Comparison of ENCODE assay signal across 11 cellular contexts in genomic region chr4:158819942-158820786, GRCh38. TPM values are rescaled to one million over a fixed set of nuclear protein-coding genes. Genes with fewer than 3 reads are reported as not detected.
DNase-seq lines count a peak whose midpoint lies in the region; ATAC-seq and TF ChIP-seq lines count a peak whose summit lies in the region.
"Had no signal": no experiment of that assay in that cellular context is flagged by ENCODE, and none has a peak within 500 bp of the region (broad histone marks: within the 10 kb centered on the region; RNA-seq: fewer than 3 reads in every experiment).

No MANE protein-coding gene starts in this region.

- no peaks in the 10 kb centered on the region for H3K9me3 Mint-ChIP-seq in activated naive CD8-positive, alpha-beta T cell treated with anti-CD3 and anti-CD28 coated beads, Interleukin-2, amount 50 U/mL, for 24 hours
- no peaks in the 10 kb centered on the region for H3K9me3 Mint-ChIP-seq in activated naive CD8-positive, alpha-beta T cell treated with anti-CD3 and anti-CD28 coated beads for 36 hours

- no peaks in the 10 kb centered on the region for H3K36me3 Mint-ChIP-seq in activated naive CD8-positive, alpha-beta T cell treated with anti-CD3 and anti-CD28 coated beads, Interleukin-2, amount 50 U/mL, for 24 hours (ENCODE audit: low read depth)
- no peaks in the 10 kb centered on the region for H3K36me3 Mint-ChIP-seq in activated naive CD8-positive, alpha-beta T cell treated with anti-CD3 and anti-CD28 coated beads for 36 hours

- H3K4me3 Mint-ChIP-seq in activated naive CD8-positive, alpha-beta T cell treated with anti-CD3 and anti-CD28 coated beads, Interleukin-2, amount 50 U/mL, for 24 hours = no peak overlapping the region
- no peak overlapping the region for H3K4me3 Mint-ChIP-seq in activated naive CD8-positive, alpha-beta T cell treated with anti-CD3 and anti-CD28 coated beads for 36 hours

- H3K27ac ChIP-seq in brain microvascular endothelial cell = peak overlapping the region; percentile 59
- peak overlapping the region; percentile 76 to 81 for H3K27ac ChIP-seq in thoracic aorta

- H3K4me1 Mint-ChIP-seq in activated naive CD8-positive, alpha-beta T cell treated with anti-CD3 and anti-CD28 coated beads, Interleukin-2, amount 50 U/mL, for 24 hours = peaks cover 62% of the 10 kb centered on the region
- H3K4me1 Mint-ChIP-seq in activated naive CD8-positive, alpha-beta T cell treated with anti-CD3 and anti-CD28 coated beads for 36 hours = peaks cover 36% of the 10 kb centered on the region

- H3K4me3 ChIP-seq in brain microvascular endothelial cell (ENCODE audit: low read depth, low read length) (no peak overlapping the region), thoracic aorta (no peak overlapping the region)

- in situ Hi-C loops in brain microvascular endothelial cell (cut with HindIII; ENCODE audit: low pct_ligation_motif_present, low sequenced_read_pairs) = no loop called here

- H3K9me3 ChIP-seq in thoracic aorta = no peaks in the 10 kb centered on the region

- no peak for DNase-seq in activated naive CD8-positive, alpha-beta T cell treated with anti-CD3 and anti-CD28 coated beads, Interleukin-2, amount 50 U/mL, for 24 hours
- DNase-seq in activated naive CD8-positive, alpha-beta T cell treated with anti-CD3 and anti-CD28 coated beads for 36 hours = no peak
- no peak for DNase-seq in brain microvascular endothelial cell
- DNase-seq in medulla oblongata (ENCODE audit: extremely low spot score) = peak; percentile 51
- DNase-seq in thoracic aorta (ENCODE audit: low spot score) = no peak
- DNase-seq in SHP77 (lab: John Stamatoyannopoulos, UW) = no peak
- DNase-seq: activated CD4-positive, CD25-positive, alpha-beta regulatory T cell treated with anti-CD3 and anti-CD28 coated beads, Interleukin-2, amount 50 U/mL, for 72 hours; activated naive CD4-positive, alpha-beta T cell treated with Interleukin-2 at 50 U/mL for 16 hours; Kasumi-1 had no signal

- TF ChIP-seq CTCF in brain microvascular endothelial cell (IDR thresholded peaks at IDR 0.05; ENCODE audit: low read depth, low read length, missing control alignments) (no peak), thoracic aorta (IDR thresholded peaks at IDR 0.05) (no peak)

- H3K27me3 ChIP-seq in brain microvascular endothelial cell (replicated peaks) = no peaks in the 10 kb centered on the region
- no peaks in the 10 kb centered on the region for H3K27me3 ChIP-seq in thoracic aorta (replicated peaks; ENCODE audit: insufficient read depth)

- peaks cover 61 to 84% of the 10 kb centered on the region in 2 donors for H3K4me1 ChIP-seq in thoracic aorta (ENCODE audit: control insufficient read depth in 1 of 2, low read depth in 2 of 2)

- H3K27me3 Mint-ChIP-seq in activated naive CD8-positive, alpha-beta T cell treated with anti-CD3 and anti-CD28 coated beads, Interleukin-2, amount 50 U/mL, for 24 hours = peaks cover 2% of the 10 kb centered on the region
- H3K27me3 Mint-ChIP-seq in activated naive CD8-positive, alpha-beta T cell treated with anti-CD3 and anti-CD28 coated beads for 36 hours = no peaks in the 10 kb centered on the region

- H3K27ac Mint-ChIP-seq in activated naive CD8-positive, alpha-beta T cell treated with anti-CD3 and anti-CD28 coated beads, Interleukin-2, amount 50 U/mL, for 24 hours = no peak overlapping the region
- no peak overlapping the region for H3K27ac Mint-ChIP-seq in activated naive CD8-positive, alpha-beta T cell treated with anti-CD3 and anti-CD28 coated beads for 36 hours

- ATAC-seq in activated naive CD8-positive, alpha-beta T cell treated with anti-CD3 and anti-CD28 coated beads, Interleukin-2, amount 50 U/mL, for 24 hours = peak; percentile 27
- ATAC-seq in thoracic aorta (ENCODE audit: insufficient number of reproducible peaks, low FRiP score, low read depth) (no peak), HG02588 (IDR thresholded peaks at IDR 0.05; ENCODE audit: unreplicated experiment) (no peak), HG03196 (IDR thresholded peaks at IDR 0.05; ENCODE audit: unreplicated experiment) (no peak)

- H3K36me3 ChIP-seq in brain microvascular endothelial cell (replicated peaks) (no peaks in the 10 kb centered on the region), thoracic aorta (no peaks in the 10 kb centered on the region)

RNA-seq across cellular contexts. Expression of gene FNIP2, which starts 51.3 kb away (rescaled TPM):
- total RNA-seq in activated naive CD8-positive, alpha-beta T cell treated with anti-CD3 and anti-CD28 coated beads for 36 hours = 10 to 100 TPM; 10.9 to 11.5 TPM
- total RNA-seq in thoracic aorta = 100 to 1,000 TPM in 1 of 2 donors, 10 to 100 TPM in 1; 47.9 to 121 TPM
